7 cellular contexts compared by ENCODE assay signal in genomic region chr11:73729594-73730206, GRCh38. TPM values are rescaled to one million over a fixed set of nuclear protein-coding genes. Genes with fewer than 3 reads are reported as not detected.
A peak's percentile ranks its signal among the peaks of the same experiment; 100 is the strongest.
DNase-seq lines count a peak whose midpoint lies in the region; ATAC-seq and TF ChIP-seq lines count a peak whose summit lies in the region.

No MANE protein-coding gene starts in this region.

- peaks cover 56% of the 10 kb centered on the region for H3K79me2 ChIP-seq in neural cell (replicated peaks; ENCODE audit: insufficient read depth, low read length)

- no peak overlapping the region for H3K4me2 ChIP-seq in neural cell (ENCODE audit: low read length)

- H3K9me3 ChIP-seq in neural cell (ENCODE audit: low read length): no peaks in the 10 kb centered on the region

- no peaks in the 10 kb centered on the region for H3K27me3 ChIP-seq in brain microvascular endothelial cell (replicated peaks)
- H3K27me3 ChIP-seq in neural cell (ENCODE audit: insufficient read depth, low read depth, low read length): no peaks in the 10 kb centered on the region

- no peaks in the 10 kb centered on the region for H3K9me2 ChIP-seq in neural cell (ENCODE audit: insufficient read depth, low read length)

- H3K27ac ChIP-seq in brain microvascular endothelial cell (no peak overlapping the region), neural cell (ENCODE audit: low read length) (no peak overlapping the region)

- H3K36me3 ChIP-seq in brain microvascular endothelial cell (replicated peaks): peaks cover 9% of the 10 kb centered on the region
- peaks cover 3% of the 10 kb centered on the region for H3K36me3 ChIP-seq in neural cell (ENCODE audit: insufficient read depth, low read length)

- peak; percentile 6 for DNase-seq in Daoy (ENCODE audit: low read depth)
- peak; percentile 29 for DNase-seq in HuH-7.5 (ENCODE audit: low spot score)
- no peak for DNase-seq in brain microvascular endothelial cell
- no peak for DNase-seq in activated CD4-positive, alpha-beta T cell treated with anti-CD3 and anti-CD28 coated beads, Interleukin-2, amount 50 U/mL, for 4 hours
- DNase-seq in activated effector memory CD4-positive, alpha-beta T cell treated with Interleukin-2 at 50 U/mL for 16 hours: no peak

- no peak for TF ChIP-seq EP300 in neural cell (conservative IDR thresholded peaks at IDR 0.05; ENCODE audit: poor library complexity, severe bottlenecking)

- H3K9ac ChIP-seq in neural cell (ENCODE audit: low read length): no peak overlapping the region

- no peak overlapping the region for H3K4me3 ChIP-seq in brain microvascular endothelial cell (ENCODE audit: low read depth, low read length)
- no peak overlapping the region for H3K4me3 ChIP-seq in neural cell (ENCODE audit: low read length)

- ATAC-seq in GM21526 (IDR thresholded peaks at IDR 0.05; ENCODE audit: low FRiP score, unreplicated experiment): no peak

- H4K20me1 ChIP-seq in neural cell (ENCODE audit: insufficient read depth): peaks cover 6% of the 10 kb centered on the region

- no peak for TF ChIP-seq RAD21 in neural cell (conservative IDR thresholded peaks at IDR 0.05)

- H2AFZ ChIP-seq in neural cell (ENCODE audit: low read depth, low read length): no peak overlapping the region

- TF ChIP-seq CTCF in brain microvascular endothelial cell (IDR thresholded peaks at IDR 0.05; ENCODE audit: low read depth, low read length, missing control alignments): peak; percentile 69
- TF ChIP-seq CTCF in neural cell (IDR thresholded peaks at IDR 0.05; ENCODE audit: poor library complexity, severe bottlenecking): peak; percentile 19

- no peaks in the 10 kb centered on the region for H3F3A ChIP-seq in neural cell (ENCODE audit: insufficient read depth, low read length, poor library complexity, severe bottlenecking)

- in situ Hi-C loops in brain microvascular endothelial cell (cut with HindIII; ENCODE audit: low pct_ligation_motif_present, low sequenced_read_pairs): no loop called here

TF ChIP-seq in neural cell, 6 proteins besides CTCF, POLR2A, EP300 and RAD21:
- TF ChIP-seq MXI1 (conservative IDR thresholded peaks at IDR 0.05; ENCODE audit: poor library complexity, severe bottlenecking): no peak
- TF ChIP-seq EZH2 (IDR thresholded peaks at IDR 0.05; ENCODE audit: borderline replicate concordance, insufficient read depth, low read length, poor library complexity, severe bottlenecking): no peak
- TF ChIP-seq POLR2AphosphoS5 (IDR thresholded peaks at IDR 0.05): no peak
- no peak for TF ChIP-seq TAF1 (IDR thresholded peaks at IDR 0.05; ENCODE audit: low read depth)
- TF ChIP-seq SMC3 (conservative IDR thresholded peaks at IDR 0.05; ENCODE audit: poor library complexity): no peak
- TF ChIP-seq, protein P1, sequence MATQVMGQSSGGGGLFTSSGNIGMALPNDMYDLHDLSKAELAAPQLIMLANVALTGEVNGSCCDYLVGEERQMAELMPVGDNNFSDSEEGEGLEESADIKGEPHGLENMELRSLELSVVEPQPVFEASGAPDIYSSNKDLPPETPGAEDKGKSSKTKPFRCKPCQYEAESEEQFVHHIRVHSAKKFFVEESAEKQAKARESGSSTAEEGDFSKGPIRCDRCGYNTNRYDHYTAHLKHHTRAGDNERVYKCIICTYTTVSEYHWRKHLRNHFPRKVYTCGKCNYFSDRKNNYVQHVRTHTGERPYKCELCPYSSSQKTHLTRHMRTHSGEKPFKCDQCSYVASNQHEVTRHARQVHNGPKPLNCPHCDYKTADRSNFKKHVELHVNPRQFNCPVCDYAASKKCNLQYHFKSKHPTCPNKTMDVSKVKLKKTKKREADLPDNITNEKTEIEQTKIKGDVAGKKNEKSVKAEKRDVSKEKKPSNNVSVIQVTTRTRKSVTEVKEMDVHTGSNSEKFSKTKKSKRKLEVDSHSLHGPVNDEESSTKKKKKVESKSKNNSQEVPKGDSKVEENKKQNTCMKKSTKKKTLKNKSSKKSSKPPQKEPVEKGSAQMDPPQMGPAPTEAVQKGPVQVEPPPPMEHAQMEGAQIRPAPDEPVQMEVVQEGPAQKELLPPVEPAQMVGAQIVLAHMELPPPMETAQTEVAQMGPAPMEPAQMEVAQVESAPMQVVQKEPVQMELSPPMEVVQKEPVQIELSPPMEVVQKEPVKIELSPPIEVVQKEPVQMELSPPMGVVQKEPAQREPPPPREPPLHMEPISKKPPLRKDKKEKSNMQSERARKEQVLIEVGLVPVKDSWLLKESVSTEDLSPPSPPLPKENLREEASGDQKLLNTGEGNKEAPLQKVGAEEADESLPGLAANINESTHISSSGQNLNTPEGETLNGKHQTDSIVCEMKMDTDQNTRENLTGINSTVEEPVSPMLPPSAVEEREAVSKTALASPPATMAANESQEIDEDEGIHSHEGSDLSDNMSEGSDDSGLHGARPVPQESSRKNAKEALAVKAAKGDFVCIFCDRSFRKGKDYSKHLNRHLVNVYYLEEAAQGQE (IDR thresholded peaks at IDR 0.05; ENCODE audit: borderline replicate concordance): no peak

RNA-seq across cellular contexts. Expression of gene RAB6A, which starts 31.2 kb away (rescaled TPM):
- total RNA-seq in Daoy (2014; rRNA removed; shearing (Covaris generic)): 46.0 and 57.3 TPM in 2 replicates
- polyA plus RNA-seq in neural cell: 155 and 207 TPM in 2 replicates
- polyA minus RNA-seq in neural cell: 229 and 233 TPM in 2 replicates

RNA-seq across cellular contexts. Expression of gene MRPL48, which starts 58.0 kb away (rescaled TPM):
- 31.0 and 43.2 TPM in 2 replicates for total RNA-seq in Daoy (2014; rRNA removed; shearing (Covaris generic))
- polyA plus RNA-seq in neural cell: 98.3 and 99.9 TPM in 2 replicates
- 34.6 and 47.8 TPM in 2 replicates for polyA minus RNA-seq in neural cell

Comparison
In these comparisons a context has a peak if more than half of its experiments do, and no peak if none do; other contexts are left out.
1. DNase-seq: peak in Daoy (single experiment) and HuH-7.5 (single experiment); none in brain microvascular endothelial cell (single experiment), activated CD4-positive, alpha-beta T cell treated with anti-CD3 and anti-CD28 coated beads, Interleukin-2, amount 50 U/mL, for 4 hours (0 of 2) and activated effector memory CD4-positive, alpha-beta T cell treated with Interleukin-2 at 50 U/mL for 16 hours (single experiment).